ENCODE assay signal across 21 cellular contexts in the genomic region with DNA sequence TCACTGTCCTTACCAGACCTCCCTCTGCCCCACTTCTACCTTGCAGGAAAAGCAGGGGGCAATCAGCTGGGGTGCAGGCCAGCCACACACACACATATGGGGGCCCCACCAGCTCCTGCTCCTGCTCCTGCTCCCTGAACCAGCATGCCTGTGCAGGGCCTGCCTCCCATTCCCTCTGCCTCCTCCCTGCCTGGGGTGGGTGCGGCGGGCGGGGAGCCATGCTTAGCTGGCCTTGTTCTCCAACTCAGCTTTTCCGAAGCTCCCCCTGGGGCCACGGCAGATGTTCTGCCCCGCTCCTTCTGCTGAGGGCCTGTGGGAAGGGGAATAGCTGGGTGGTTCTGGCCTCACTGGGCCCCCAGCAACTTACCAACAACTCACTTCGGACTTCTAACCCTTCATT.
"Had no signal": no experiment of that assay in that cellular context is flagged by ENCODE, and none has a peak within 500 bp of the region (broad histone marks: within the 10 kb centered on the region; RNA-seq: fewer than 3 reads in every experiment).

No MANE protein-coding gene starts in this region.

- H3K4me1 ChIP-seq: colonic mucosa, foreskin keratinocyte, parathyroid adenoma, psoas muscle, tibial artery, upper lobe of right lung, vagina had no signal

- H3K9me3 ChIP-seq: colonic mucosa, psoas muscle, tibial artery, upper lobe of right lung, vagina had no signal

- H3K27ac Mint-ChIP-seq: naive B cell; nephron; stimulated activated memory B cell treated with anti-CD40 and anti-IgM and Interleukin-4, amounts not matched to agents 10 μg/mL and 1 μg/mL and 100 μg/mL, for 72 hours; stimulated activated naive CD8-positive, alpha-beta T cell treated with anti-CD3 and anti-CD28 coated beads, Interleukin-15, Interleukin-2, amounts not matched to agents 100 ng/mL and 50 ng/mL, for 24 hours had no signal

- H3K27me3 Mint-ChIP-seq: naive B cell; stimulated activated memory B cell treated with anti-CD40 and anti-IgM and Interleukin-4, amounts not matched to agents 10 μg/mL and 1 μg/mL and 100 μg/mL, for 72 hours; stimulated activated naive CD8-positive, alpha-beta T cell treated with anti-CD3 and anti-CD28 coated beads, Interleukin-15, Interleukin-2, amounts not matched to agents 100 ng/mL and 50 ng/mL, for 24 hours had no signal

- H3K4me3 ChIP-seq: colonic mucosa, hepatocyte, lung, psoas muscle, tibial artery, upper lobe of right lung, vagina had no signal

- H3K27me3 ChIP-seq: colonic mucosa, foreskin keratinocyte, hepatocyte, tibial artery, upper lobe of right lung, vagina had no signal

- H3K36me3 Mint-ChIP-seq: naive B cell; stimulated activated memory B cell treated with anti-CD40 and anti-IgM and Interleukin-4, amounts not matched to agents 10 μg/mL and 1 μg/mL and 100 μg/mL, for 72 hours had no signal

- H3K27ac ChIP-seq: colonic mucosa, foreskin keratinocyte, hepatocyte, parathyroid adenoma, psoas muscle, tibial artery, upper lobe of right lung, vagina had no signal

- H3K9me3 Mint-ChIP-seq: naive B cell; nephron; stimulated activated memory B cell treated with anti-CD40 and anti-IgM and Interleukin-4, amounts not matched to agents 10 μg/mL and 1 μg/mL and 100 μg/mL, for 72 hours; stimulated activated naive CD8-positive, alpha-beta T cell treated with anti-CD3 and anti-CD28 coated beads, Interleukin-15, Interleukin-2, amounts not matched to agents 100 ng/mL and 50 ng/mL, for 24 hours had no signal

- H3K4me1 Mint-ChIP-seq: naive B cell; nephron; stimulated activated memory B cell treated with anti-CD40 and anti-IgM and Interleukin-4, amounts not matched to agents 10 μg/mL and 1 μg/mL and 100 μg/mL, for 72 hours had no signal

- ATAC-seq: foreskin keratinocyte; left lobe of liver; psoas muscle; stimulated activated memory B cell treated with anti-CD40 and anti-IgM and Interleukin-4, amounts not matched to agents 10 μg/mL and 1 μg/mL and 100 μg/mL, for 72 hours; upper lobe of right lung had no signal

- H3K4me3 Mint-ChIP-seq: naive B cell; nephron; stimulated activated memory B cell treated with anti-CD40 and anti-IgM and Interleukin-4, amounts not matched to agents 10 μg/mL and 1 μg/mL and 100 μg/mL, for 72 hours; stimulated activated naive CD8-positive, alpha-beta T cell treated with anti-CD3 and anti-CD28 coated beads, Interleukin-15, Interleukin-2, amounts not matched to agents 100 ng/mL and 50 ng/mL, for 24 hours had no signal

- DNase-seq: cerebellar nuclear complex; colonic mucosa; dermis blood vessel endothelial cell; foreskin keratinocyte; kidney glomerular epithelial cell; mesendoderm; naive B cell; psoas muscle; stimulated activated CD4-positive, alpha-beta T cell treated with anti-CD3 and anti-CD28 coated beads, Interleukin-15, amount 100 ng/mL, for 24 hours; stimulated activated CD4-positive, alpha-beta T cell treated with anti-CD3 and anti-CD28 coated beads, Interleukin-1b, Interleukin-23, amount 100 ng/mL, for 48 hours; stimulated activated CD4-positive, alpha-beta T cell treated with anti-CD3 and anti-CD28 coated beads, Interleukin-4, amount 100 ng/mL, for 24 hours; upper lobe of right lung had no signal
